15 cellular contexts compared by ENCODE assay signal in the genomic region with DNA sequence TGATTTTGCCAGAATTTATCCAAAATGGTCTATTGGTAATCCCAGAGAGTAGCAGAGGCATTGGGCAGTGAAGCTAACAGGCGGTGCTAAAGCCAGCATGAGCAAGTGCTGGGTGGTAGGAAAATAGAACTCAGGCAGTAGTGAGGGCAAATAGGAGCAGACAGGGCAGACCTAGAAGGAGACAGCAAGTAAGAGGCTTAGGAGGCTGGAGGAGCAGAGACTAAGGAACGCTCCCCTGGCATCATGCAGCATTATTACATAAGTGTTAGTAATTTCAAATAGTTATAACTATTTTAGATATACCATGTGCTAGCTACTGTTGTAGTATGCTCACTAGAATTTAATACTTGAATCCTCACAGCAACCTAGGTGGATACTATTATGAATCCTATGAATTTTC.
DNase-seq lines count a peak whose midpoint lies in the region; ATAC-seq and TF ChIP-seq lines count a peak whose summit lies in the region.
"Had no signal": no experiment of that assay in that cellular context is flagged by ENCODE, and none has a peak within 500 bp of the region (broad histone marks: within the 10 kb centered on the region; RNA-seq: fewer than 3 reads in every experiment).

No MANE protein-coding gene starts in this region.

- H3K27ac ChIP-seq in left ventricle myocardium inferior (replicated peaks) = peak overlapping the region; percentile 82
- H3K27ac ChIP-seq in right cardiac atrium (ENCODE audit: low read length) = no peak overlapping the region
- H3K27ac ChIP-seq in cingulate gyrus (ENCODE audit: low read depth, low read length) = peak overlapping the region; percentile 31
- peak overlapping the region; percentile 44 for H3K27ac ChIP-seq in neutrophil
- no peak overlapping the region for H3K27ac ChIP-seq in naive thymus-derived CD4-positive, alpha-beta T cell (ENCODE audit: low read depth, low read length)

- ATAC-seq in right cardiac atrium = no peak
- ATAC-seq in naive thymus-derived CD4-positive, alpha-beta T cell = no peak
- ATAC-seq: GM23338 had no signal

- TF ChIP-seq CTCF in left ventricle myocardium inferior (IDR thresholded peaks at IDR 0.05; ENCODE audit: borderline replicate concordance) = no peak
- no peak for TF ChIP-seq CTCF in neutrophil (IDR thresholded peaks at IDR 0.05)

- H3K4me1 ChIP-seq in left ventricle myocardium inferior = peaks cover 87% of the 10 kb centered on the region
- H3K4me1 ChIP-seq in right cardiac atrium (ENCODE audit: control insufficient read depth, insufficient read depth, low read length) = peaks cover 14% of the 10 kb centered on the region
- H3K4me1 ChIP-seq in neutrophil (ENCODE audit: control insufficient read depth in 1 of 2, insufficient read depth in 1 of 2, low read depth in 1 of 2, low read length in 1 of 2) = peaks cover 22 to 31% of the 10 kb centered on the region in 2 experiments
- H3K4me1 ChIP-seq in naive thymus-derived CD4-positive, alpha-beta T cell (ENCODE audit: control insufficient read depth in 2 of 2, insufficient read depth in 2 of 2, low read length in 2 of 2) = no peaks in the 10 kb centered on the region

- CTCF ChIA-PET in naive thymus-derived CD4-positive, alpha-beta T cell (lab: Charles Lee) = no interaction called here

- no peaks in the 10 kb centered on the region for H3K9me3 ChIP-seq in left ventricle myocardium inferior (replicated peaks)
- H3K9me3 ChIP-seq in right cardiac atrium (ENCODE audit: control insufficient read depth, low read length) = no peaks in the 10 kb centered on the region
- H3K9me3 ChIP-seq in neutrophil = no peaks in the 10 kb centered on the region
- H3K9me3 ChIP-seq in naive thymus-derived CD4-positive, alpha-beta T cell (ENCODE audit: control insufficient read depth in 2 of 3, low read length in 3 of 3) = no peaks in the 10 kb centered on the region

- DNase-seq in left ventricle myocardium inferior = no peak
- no peak for DNase-seq in right cardiac atrium
- DNase-seq in naive thymus-derived CD4-positive, alpha-beta T cell = no peak
- DNase-seq in T-helper 2 cell treated with Interferon-gamma antibody and Interleukin-4, amounts not matched to agents 5 μg/mL and 100 μg/mL, for 36 hours (ENCODE audit: low spot score) = no peak
- DNase-seq in glomerular visceral epithelial cell (ENCODE audit: extremely low spot score) = no peak
- DNase-seq: 8988T, AML-193, DMS 273 treated with DMSO at 0.1 percent for 48 hours, H7 had no signal

- H3K4me3 ChIP-seq in left ventricle myocardium inferior (no peak overlapping the region), right cardiac atrium (ENCODE audit: low read length) (no peak overlapping the region), neutrophil (ENCODE audit: low read depth in 1 of 2, low read length in 1 of 2) (no peak overlapping the region)
- H3K4me3 ChIP-seq in naive thymus-derived CD4-positive, alpha-beta T cell (ENCODE audit: low read length) = no peak overlapping the region
- H3K4me3 ChIP-seq: BLaER1, GM12878, GM23338 had no signal

- intact Hi-C loops in left ventricle myocardium inferior (cut with micrococcal nuclease) (no loop called here), right cardiac atrium (cut with DNase I) (no loop called here)
- intact Hi-C loops in naive thymus-derived CD4-positive, alpha-beta T cell (cut with micrococcal nuclease) = no loop called here

- POLR2A ChIA-PET in naive thymus-derived CD4-positive, alpha-beta T cell (lab: Charles Lee) = no interaction called here

- WGBS in right cardiac atrium = 92% methylated on average over 2 of the region's 2 CpGs

- peaks cover 0 to 2% (median 0%) of the 10 kb centered on the region in 11 donors for H3K9me3 Mint-ChIP-seq in naive thymus-derived CD4-positive, alpha-beta T cell
- H3K9me3 Mint-ChIP-seq in T-helper 2 cell treated with Interferon-gamma antibody and Interleukin-4, amounts not matched to agents 5 μg/mL and 100 μg/mL, for 36 hours = no peaks in the 10 kb centered on the region
- H3K9me3 Mint-ChIP-seq: GM23338, IgD-negative memory B cell had no signal

- H3K27me3 ChIP-seq in left ventricle myocardium inferior (ENCODE audit: low read depth) = no peaks in the 10 kb centered on the region
- no peaks in the 10 kb centered on the region for H3K27me3 ChIP-seq in right cardiac atrium (ENCODE audit: control insufficient read depth, insufficient read depth)
- no peaks in the 10 kb centered on the region for H3K27me3 ChIP-seq in neutrophil
- H3K27me3 ChIP-seq in naive thymus-derived CD4-positive, alpha-beta T cell (ENCODE audit: control insufficient read depth in 2 of 2, insufficient read depth in 2 of 2, low read length in 2 of 2) = no peaks in the 10 kb centered on the region
- H3K27me3 ChIP-seq: BLaER1 had no signal

- peaks cover 0 to 2% (median 0%) of the 10 kb centered on the region in 7 donors for H3K4me1 Mint-ChIP-seq in naive thymus-derived CD4-positive, alpha-beta T cell
- H3K4me1 Mint-ChIP-seq in T-helper 2 cell treated with Interferon-gamma antibody and Interleukin-4, amounts not matched to agents 5 μg/mL and 100 μg/mL, for 36 hours (ENCODE audit: low read depth) = no peaks in the 10 kb centered on the region

- no peak overlapping the region for H3K4me3 Mint-ChIP-seq in naive thymus-derived CD4-positive, alpha-beta T cell
- no peak overlapping the region for H3K4me3 Mint-ChIP-seq in T-helper 2 cell treated with Interferon-gamma antibody and Interleukin-4, amounts not matched to agents 5 μg/mL and 100 μg/mL, for 36 hours
- H3K4me3 Mint-ChIP-seq: GM23338 had no signal

- peaks cover 0 to 6% (median 5%) of the 10 kb centered on the region in 5 donors for H3K27me3 Mint-ChIP-seq in naive thymus-derived CD4-positive, alpha-beta T cell
- H3K27me3 Mint-ChIP-seq in T-helper 2 cell treated with Interferon-gamma antibody and Interleukin-4, amounts not matched to agents 5 μg/mL and 100 μg/mL, for 36 hours (ENCODE audit: low read depth) = peaks cover 2% of the 10 kb centered on the region
- H3K27me3 Mint-ChIP-seq: IgD-negative memory B cell had no signal

- H3K36me3 Mint-ChIP-seq in naive thymus-derived CD4-positive, alpha-beta T cell = no peaks in the 10 kb centered on the region
- H3K36me3 Mint-ChIP-seq in T-helper 2 cell treated with Interferon-gamma antibody and Interleukin-4, amounts not matched to agents 5 μg/mL and 100 μg/mL, for 36 hours (ENCODE audit: low read depth) = peaks cover 1% of the 10 kb centered on the region

- H3K36me3 ChIP-seq in left ventricle myocardium inferior (no peaks in the 10 kb centered on the region), neutrophil (peaks cover 4% of the 10 kb centered on the region)
- no peaks in the 10 kb centered on the region for H3K36me3 ChIP-seq in naive thymus-derived CD4-positive, alpha-beta T cell (ENCODE audit: control insufficient read depth in 2 of 3, insufficient read depth in 3 of 3, low read length in 3 of 3)
- H3K36me3 ChIP-seq: BLaER1 had no signal

- H3K27ac Mint-ChIP-seq in naive thymus-derived CD4-positive, alpha-beta T cell = no peak overlapping the region
- H3K27ac Mint-ChIP-seq in T-helper 2 cell treated with Interferon-gamma antibody and Interleukin-4, amounts not matched to agents 5 μg/mL and 100 μg/mL, for 36 hours = no peak overlapping the region
- H3K27ac Mint-ChIP-seq: GM23338, IgD-negative memory B cell had no signal

Comparison
In these comparisons a context has a peak if more than half of its experiments do, and no peak if none do; other contexts are left out.
1. H3K27ac ChIP-seq: peak in left ventricle myocardium inferior (single experiment), cingulate gyrus (single experiment) and neutrophil (single experiment); none in right cardiac atrium (single experiment) and naive thymus-derived CD4-positive, alpha-beta T cell (single experiment).